25 cellular contexts compared by ENCODE assay signal in the genomic region with DNA sequence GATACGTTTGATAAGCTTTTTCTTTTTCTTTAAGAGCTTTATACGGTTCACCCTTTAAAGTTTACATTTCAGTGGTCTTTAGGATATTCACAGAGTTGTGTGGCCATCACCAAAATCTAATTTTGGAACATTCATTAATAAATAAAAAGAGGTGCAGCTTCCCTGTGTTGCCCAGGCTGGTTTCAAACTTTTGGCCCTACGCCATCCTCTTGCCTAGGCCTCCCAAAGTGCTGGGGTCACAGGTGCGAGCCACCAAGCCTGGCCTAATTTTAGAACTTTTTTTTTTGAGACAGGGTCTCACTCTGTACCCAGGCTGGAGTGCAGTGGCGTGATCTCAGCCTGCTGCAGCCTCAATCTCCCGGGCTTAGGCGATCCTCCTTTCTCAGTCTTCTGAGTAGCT. TPM values are rescaled to one million over a fixed set of nuclear protein-coding genes. Genes with fewer than 3 reads are reported as not detected.
DNase-seq lines count a peak whose midpoint lies in the region; ATAC-seq, FAIRE-seq and TF ChIP-seq lines count a peak whose summit lies in the region.
"Had no signal": no experiment of that assay in that cellular context is flagged by ENCODE, and none has a peak within 500 bp of the region (broad histone marks: within the 10 kb centered on the region; RNA-seq: fewer than 3 reads in every experiment).

No MANE protein-coding gene starts in this region.

- in situ Hi-C loops in K562 (cut with MboI), result no loop called here

- H3K27ac ChIP-seq in CD4-positive, CD25-positive, alpha-beta regulatory T cell (ENCODE audit: insufficient read depth, low read length, poor library complexity, severe bottlenecking), result no peak overlapping the region
- H3K27ac ChIP-seq in CD4-positive, alpha-beta memory T cell (ENCODE audit: low read depth, low read length), result no peak overlapping the region
- H3K27ac ChIP-seq in K562 (ENCODE audit: extremely low read depth, low read depth, low read length), result no peak overlapping the region
- H3K27ac ChIP-seq: A549, PC-9 had no signal

- POLR2A ChIA-PET in CD4-positive, alpha-beta memory T cell (lab: Charles Lee; ENCODE audit: partially characterized antibody), result interaction anchor here (0.8 to 1.6 kb wide), 6 partner anchors 12 to 30 kb away, joined by 3 to 7 read pairs (median 4); no protein-coding TSS in a partner anchor
- POLR2A ChIA-PET in K562 (lab: Yijun Ruan, JAX), result interaction anchor here (0.7 to 68.9 kb wide), 4 partner anchors 12 to 1367 kb away, joined by 3 to 1693 read pairs (median 848); partner anchors contain the start of gene MED15
- POLR2A ChIA-PET in naive thymus-derived CD8-positive, alpha-beta T cell (lab: Charles Lee), result interaction anchor here (0.6 to 1.6 kb wide), 4 partner anchors 9 to 76 kb away, joined by 3 to 8 read pairs (median 5); no protein-coding TSS in a partner anchor

- H3K36me3 Mint-ChIP-seq in CD4-positive, CD25-positive, alpha-beta regulatory T cell, result peaks cover 44% of the 10 kb centered on the region
- H3K36me3 Mint-ChIP-seq in CD4-positive, alpha-beta memory T cell, result peaks cover 37 to 61% of the 10 kb centered on the region in 2 donors
- H3K36me3 Mint-ChIP-seq in naive thymus-derived CD8-positive, alpha-beta T cell, result peaks cover 8 to 63% (median 25%) of the 10 kb centered on the region in 3 donors

- intact Hi-C loops in CD4-positive, alpha-beta memory T cell (cut with micrococcal nuclease), result no loop called here
- intact Hi-C loops in K562 (cut with micrococcal nuclease), result no loop called here

- H3K9ac ChIP-seq in K562 (ENCODE audit: insufficient read depth in 1 of 2, low read depth in 2 of 2, low read length in 2 of 2), result no peak overlapping the region

- CTCF ChIA-PET in CD4-positive, alpha-beta memory T cell (lab: Charles Lee; ENCODE audit: partially characterized antibody), result interaction anchor here (1.0 to 1.2 kb wide), 4 partner anchors 12 to 120 kb away, joined by 3 to 5 read pairs (median 4); no protein-coding TSS in a partner anchor
- CTCF ChIA-PET in K562 (lab: Yijun Ruan, JAX; ENCODE audit: low intra/inter-chr PET ratio), result no interaction called here

- FAIRE-seq in K562 (lab: Jason Lieb, UNC), result no peak
- FAIRE-seq: A549, GM12892, GM19239, H1 had no signal

- TF ChIP-seq CTCF in K562 (IDR thresholded peaks at IDR 0.05 in 2 of 3, conservative IDR thresholded peaks at IDR 0.05 in 1 of 3; ENCODE audit: insufficient read depth in 2 of 3, low read depth in 1 of 3, low read length in 3 of 3), result no peak

- H3K4me2 ChIP-seq in K562 (ENCODE audit: insufficient read depth, low read length), result no peak overlapping the region
- H3K4me2 ChIP-seq: A549, PC-9 had no signal

- H4K20me1 ChIP-seq in K562 (replicated peaks; ENCODE audit: control insufficient read depth, insufficient read depth, low read length), result peaks cover 34% of the 10 kb centered on the region

- H3K27ac Mint-ChIP-seq in CD4-positive, CD25-positive, alpha-beta regulatory T cell, result peak overlapping the region in 2 of 3 donors; percentile 65 to 80
- peak overlapping the region in 4 of 7 donors; percentile 20 to 66 (median 44) for H3K27ac Mint-ChIP-seq in CD4-positive, alpha-beta memory T cell
- peak overlapping the region in 6 of 10 donors; percentile 7 to 83 (median 69) for H3K27ac Mint-ChIP-seq in naive thymus-derived CD8-positive, alpha-beta T cell

- TF ChIP-seq EP300 in K562 (IDR thresholded peaks at IDR 0.05; ENCODE audit: low read length), result no peak

- H3K9me3 Mint-ChIP-seq in CD4-positive, CD25-positive, alpha-beta regulatory T cell, result no peaks in the 10 kb centered on the region
- no peaks in the 10 kb centered on the region for H3K9me3 Mint-ChIP-seq in CD4-positive, alpha-beta memory T cell
- no peaks in the 10 kb centered on the region for H3K9me3 Mint-ChIP-seq in naive thymus-derived CD8-positive, alpha-beta T cell

- no peak for TF ChIP-seq POLR2A in K562 (conservative IDR thresholded peaks at IDR 0.05)

- no peak for TF ChIP-seq RAD21 in K562 (CRISPR knock-in tag; conservative IDR thresholded peaks at IDR 0.05 in 1 of 2, IDR thresholded peaks at IDR 0.05 in 1 of 2)

- 94% methylated on average over 7 of the region's 7 CpGs for WGBS in K562 (ENCODE audit: insufficient coverage, low coverage, missing lambda C conversion rate)

- no peak overlapping the region for H3K4me3 ChIP-seq in CD4-positive, CD25-positive, alpha-beta regulatory T cell (ENCODE audit: low read depth, low read length)
- H3K4me3 ChIP-seq in CD4-positive, alpha-beta memory T cell (ENCODE audit: low read length in 2 of 2), result no peak overlapping the region
- H3K4me3 ChIP-seq in K562, result no peak overlapping the region
- H3K4me3 ChIP-seq: A549, PC-9 had no signal

- no peaks in the 10 kb centered on the region for H3K27me3 Mint-ChIP-seq in CD4-positive, CD25-positive, alpha-beta regulatory T cell
- no peaks in the 10 kb centered on the region for H3K27me3 Mint-ChIP-seq in CD4-positive, alpha-beta memory T cell
- no peaks in the 10 kb centered on the region for H3K27me3 Mint-ChIP-seq in naive thymus-derived CD8-positive, alpha-beta T cell

- H3K9me1 ChIP-seq in K562 (ENCODE audit: control insufficient read depth, insufficient read depth, low read length), result peaks cover 10% of the 10 kb centered on the region

- peaks cover 8% of the 10 kb centered on the region for H3K4me1 ChIP-seq in CD4-positive, CD25-positive, alpha-beta regulatory T cell (ENCODE audit: control insufficient read depth, insufficient read depth, low read length, poor library complexity, severe bottlenecking)
- H3K4me1 ChIP-seq in CD4-positive, alpha-beta memory T cell (ENCODE audit: insufficient read depth, low read length), result peaks cover 17% of the 10 kb centered on the region
- peaks cover 0 to 16% of the 10 kb centered on the region in 2 experiments; a peak in 2 of 5 replicates for H3K4me1 ChIP-seq in K562 (replicated peaks in 1 of 2; ENCODE audit: control insufficient read depth in 2 of 2, insufficient read depth in 2 of 2, low read length in 2 of 2)

- TSS peak; percentile 5 for BruUV-seq in K562 (replicated peaks; lab: Mats Ljungman, UMichigan)

- DNase-seq in CD4-positive, CD25-positive, alpha-beta regulatory T cell, result no peak
- DNase-seq in CD4-positive, alpha-beta memory T cell, result no peak
- no peak for DNase-seq in K562 (ENCODE audit: extremely low read depth in 1 of 4, low spot score in 3 of 4)
- DNase-seq in naive thymus-derived CD8-positive, alpha-beta T cell, result no peak
- no peak for DNase-seq in NCI-H2171 treated with DMSO at 0.1 percent for 48 hours (lab: John Stamatoyannopoulos, UW)
- DNase-seq in activated effector memory CD4-positive, alpha-beta T cell treated with Interleukin-2 at 50 U/mL for 16 hours, result no peak
- DNase-seq: C1 segment of cervical spinal cord, DMS153, DND-41, HCEC 1CT, Karpas-422, NCI-H1105, NCI-H1436 treated with DMSO at 0.1 percent for 48 hours, NCI-H187 treated with DMSO at 0.1 percent for 48 hours, NCI-H2107, NCI-H446, NCI-H526, NCI-H82, PC-9, SHP77 had no signal

- no peak for ATAC-seq in CD4-positive, CD25-positive, alpha-beta regulatory T cell (ENCODE audit: low read depth in 2 of 2)
- ATAC-seq in K562 (no peak), HG03520 (IDR thresholded peaks at IDR 0.05; ENCODE audit: unreplicated experiment) (no peak)
- no peak for ATAC-seq in naive thymus-derived CD8-positive, alpha-beta T cell
- ATAC-seq: A549 had no signal

- no peaks in the 10 kb centered on the region for H3K27me3 ChIP-seq in CD4-positive, CD25-positive, alpha-beta regulatory T cell (ENCODE audit: control insufficient read depth, insufficient read depth, low read length)
- H3K27me3 ChIP-seq in CD4-positive, alpha-beta memory T cell (ENCODE audit: insufficient read depth, low read length), result no peaks in the 10 kb centered on the region
- H3K27me3 ChIP-seq in K562 (ENCODE audit: control insufficient read depth in 2 of 2, insufficient read depth in 2 of 2, low read length in 2 of 2), result no peaks in the 10 kb centered on the region

- no peaks in the 10 kb centered on the region for H3K9me3 ChIP-seq in CD4-positive, CD25-positive, alpha-beta regulatory T cell (ENCODE audit: control insufficient read depth in 2 of 2, low read length in 2 of 2)
- no peaks in the 10 kb centered on the region for H3K9me3 ChIP-seq in CD4-positive, alpha-beta memory T cell (ENCODE audit: control insufficient read depth in 1 of 2, low read length in 2 of 2)
- no peaks in the 10 kb centered on the region for H3K9me3 ChIP-seq in K562 (replicated peaks; ENCODE audit: control insufficient read depth, insufficient read depth, low read depth, low read length)
- H3K9me3 ChIP-seq: A549 had no signal

- no peak overlapping the region for H2AFZ ChIP-seq in K562 (ENCODE audit: low read depth, low read length)
- H2AFZ ChIP-seq: PC-9 had no signal

- peak overlapping the region in 1 of 4 donors; percentile 35 for H3K4me3 Mint-ChIP-seq in CD4-positive, CD25-positive, alpha-beta regulatory T cell
- no peak overlapping the region for H3K4me3 Mint-ChIP-seq in CD4-positive, alpha-beta memory T cell
- H3K4me3 Mint-ChIP-seq in naive thymus-derived CD8-positive, alpha-beta T cell, result no peak overlapping the region

- H3K36me3 ChIP-seq in CD4-positive, CD25-positive, alpha-beta regulatory T cell (ENCODE audit: control insufficient read depth, insufficient read depth, low read length), result peaks cover 58% of the 10 kb centered on the region
- H3K36me3 ChIP-seq in CD4-positive, alpha-beta memory T cell (ENCODE audit: insufficient read depth, low read length), result peaks cover 24% of the 10 kb centered on the region
- H3K36me3 ChIP-seq in K562 (ENCODE audit: control insufficient read depth, insufficient read depth, low read length), result peaks cover 82% of the 10 kb centered on the region

- peaks cover 10 to 60% (median 30%) of the 10 kb centered on the region in 4 donors for H3K4me1 Mint-ChIP-seq in CD4-positive, CD25-positive, alpha-beta regulatory T cell
- peaks cover 32 to 49% (median 38%) of the 10 kb centered on the region in 4 donors for H3K4me1 Mint-ChIP-seq in CD4-positive, alpha-beta memory T cell
- H3K4me1 Mint-ChIP-seq in naive thymus-derived CD8-positive, alpha-beta T cell, result peaks cover 25 to 58% (median 48%) of the 10 kb centered on the region in 4 donors

- H3K79me2 ChIP-seq in K562 (ENCODE audit: control insufficient read depth, insufficient read depth, low read length), result peaks cover 54% of the 10 kb centered on the region

RNA-seq across cellular contexts. Expression of gene MED15, which starts 30.6 kb away (rescaled TPM):
- total RNA-seq in CD4-positive, CD25-positive, alpha-beta regulatory T cell, result 397 TPM
- polyA plus RNA-seq in CD4-positive, CD25-positive, alpha-beta regulatory T cell, result 10 to 100 TPM; 35.1 to 43.0 (median 38.5) TPM
- 100 to 1,000 TPM; 225 to 237 TPM for total RNA-seq in CD4-positive, alpha-beta memory T cell
- 10 to 100 TPM; 15.6 to 86.8 TPM for polyA plus RNA-seq in CD4-positive, alpha-beta memory T cell
- 482 and 971 TPM in 2 replicates for total RNA-seq in K562 (2011; cell fraction: chromatin; rRNA removed; ENCODE audit: low replicate concordance)
- 663 TPM in 2 replicates for total RNA-seq in K562 (2011; cell fraction: nucleolus; rRNA removed)
- total RNA-seq in K562 (2011; cell fraction: nucleoplasm; rRNA removed), result 469 and 476 TPM in 2 replicates
- total RNA-seq in K562 (2014; rRNA removed) (72.6 and 103 TPM in 2 replicates), K562 (2014; rRNA removed; fragmentation: Illumina TruSeq; extraction: Trizol) (26.1 and 26.4 TPM in 2 replicates), K562 (2015; rRNA removed; fragmentation: Illumina TruSeq; extraction: Trizol) (59.2 and 60.1 TPM in 2 replicates), K562 (2021) (264 and 271 TPM in 2 replicates)
- polyA plus RNA-seq in K562 (2011; rRNA removed) (40.4 and 111 TPM in 2 replicates), K562 (2014; fragmentation: Illumina TruSeq; extraction: Trizol) (76.0 and 122 TPM in 2 replicates), K562 (2014; fragmentation: Nextera tagmentation; extraction: Ambion mirVana) (1 to 10 TPM; 4.0 to 5.2 TPM), K562 (2014; rRNA removed) (102 and 130 TPM in 2 replicates)
- polyA plus RNA-seq in K562 (2011; cell fraction: cytosol; rRNA removed), result 75.5 and 117 TPM in 2 replicates
- 369 and 471 TPM in 2 replicates for polyA plus RNA-seq in K562 (2011; cell fraction: nucleus; rRNA removed)
- polyA plus RNA-seq in K562 (2012), result 148 and 229 TPM in 2 replicates
- 98.8 and 108 TPM in 2 replicates for polyA minus RNA-seq in K562 (2011; rRNA and poly(A)+ RNA removed)
- polyA minus RNA-seq in K562 (2011; cell fraction: cytosol; rRNA and poly(A)+ RNA removed), result 188 and 326 TPM in 2 replicates
- 310 and 409 TPM in 2 replicates for polyA minus RNA-seq in K562 (2011; cell fraction: nucleus; rRNA and poly(A)+ RNA removed)
- total RNA-seq in naive thymus-derived CD8-positive, alpha-beta T cell, result 100 to 1,000 TPM; 308 to 327 TPM
- polyA plus RNA-seq in naive thymus-derived CD8-positive, alpha-beta T cell, result 10 to 100 TPM; 25.4 to 85.2 (median 38.2) TPM

RNA-seq across cellular contexts. Expression of gene KLHL22, which starts 42.4 kb away (rescaled TPM):
- 55.6 TPM for total RNA-seq in CD4-positive, CD25-positive, alpha-beta regulatory T cell
- polyA plus RNA-seq in CD4-positive, CD25-positive, alpha-beta regulatory T cell, result 10 to 100 TPM; 40.1 to 48.1 (median 42.4) TPM
- total RNA-seq in CD4-positive, alpha-beta memory T cell, result 10 to 100 TPM; 60.2 to 63.1 TPM
- polyA plus RNA-seq in CD4-positive, alpha-beta memory T cell, result 10 to 100 TPM; 19.4 to 23.9 TPM
- 116 and 152 TPM in 2 replicates for total RNA-seq in K562 (2011; cell fraction: chromatin; rRNA removed; ENCODE audit: low replicate concordance)
- total RNA-seq in K562 (2011; cell fraction: nucleolus; rRNA removed), result 68.5 and 75.0 TPM in 2 replicates
- total RNA-seq in K562 (2011; cell fraction: nucleoplasm; rRNA removed), result 88.1 and 101 TPM in 2 replicates
- total RNA-seq in K562 (2014; rRNA removed) (15.1 and 15.6 TPM in 2 replicates), K562 (2014; rRNA removed; fragmentation: Illumina TruSeq; extraction: Trizol) (13.5 and 15.3 TPM in 2 replicates), K562 (2015; rRNA removed; fragmentation: Illumina TruSeq; extraction: Trizol) (15.2 and 15.7 TPM in 2 replicates), K562 (2021) (20.1 and 21.1 TPM in 2 replicates)
- polyA plus RNA-seq in K562 (2011; rRNA removed) (25.6 and 43.0 TPM in 2 replicates), K562 (2014; fragmentation: Illumina TruSeq; extraction: Trizol) (15.4 and 16.5 TPM in 2 replicates), K562 (2014; fragmentation: Nextera tagmentation; extraction: Ambion mirVana) (1 to 10 TPM; 1.3 to 1.8 TPM), K562 (2014; rRNA removed) (15.8 and 18.6 TPM in 2 replicates)
- 24.5 and 36.2 TPM in 2 replicates for polyA plus RNA-seq in K562 (2011; cell fraction: cytosol; rRNA removed)
- 73.7 and 92.5 TPM in 2 replicates for polyA plus RNA-seq in K562 (2011; cell fraction: nucleus; rRNA removed)
- 15.0 and 42.6 TPM in 2 replicates for polyA plus RNA-seq in K562 (2012)
- polyA minus RNA-seq in K562 (2011; rRNA and poly(A)+ RNA removed), result 24.1 and 42.3 TPM in 2 replicates
- 13.4 and 21.4 TPM in 2 replicates for polyA minus RNA-seq in K562 (2011; cell fraction: cytosol; rRNA and poly(A)+ RNA removed)
- 36.2 and 65.9 TPM in 2 replicates for polyA minus RNA-seq in K562 (2011; cell fraction: nucleus; rRNA and poly(A)+ RNA removed)
- 10 to 100 TPM; 65.0 to 71.9 TPM for total RNA-seq in naive thymus-derived CD8-positive, alpha-beta T cell
- polyA plus RNA-seq in naive thymus-derived CD8-positive, alpha-beta T cell, result 10 to 100 TPM; 16.1 to 25.4 (median 20.0) TPM
